ENCODE assay signal across 29 cellular contexts in the genomic region with DNA sequence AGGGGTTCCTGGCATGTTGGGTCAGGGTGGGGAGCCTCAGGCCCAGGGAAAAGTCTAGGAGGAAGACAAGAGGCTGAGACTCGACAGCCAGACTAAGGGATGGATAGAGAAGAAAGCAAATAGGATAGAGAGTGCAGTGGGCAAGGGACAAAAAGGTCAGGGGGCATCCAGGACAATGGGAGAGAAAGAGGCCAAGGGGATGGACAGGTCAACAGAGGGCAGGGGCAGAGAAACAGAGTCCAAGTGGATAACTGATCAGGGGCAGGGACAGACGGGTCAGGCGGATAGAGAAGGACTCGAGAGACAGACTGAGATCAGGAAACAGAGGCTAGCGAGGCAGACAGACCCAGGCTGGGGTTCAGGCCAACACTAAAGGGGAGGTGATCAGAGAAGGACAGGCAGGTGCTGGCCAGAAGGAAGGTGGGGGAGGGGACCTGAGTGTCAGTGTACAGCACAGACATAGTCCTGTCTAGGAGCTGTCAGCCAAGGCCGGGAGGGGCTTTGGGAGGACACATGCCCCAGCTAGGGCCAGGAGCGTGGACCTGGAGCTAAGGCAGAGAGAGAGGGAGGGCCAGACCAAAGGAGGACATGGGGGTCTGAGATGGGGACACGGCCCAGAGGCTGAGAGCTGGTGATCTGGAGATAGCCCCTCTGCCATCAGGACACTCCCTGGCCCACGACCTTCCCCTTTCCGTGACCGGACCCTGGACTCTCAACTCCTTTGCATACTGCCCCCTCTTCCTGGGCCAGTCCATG. TPM values are rescaled to one million over a fixed set of nuclear protein-coding genes. Genes with fewer than 3 reads are reported as not detected.
DNase-seq lines count a peak whose midpoint lies in the region; ATAC-seq, FAIRE-seq and TF ChIP-seq lines count a peak whose summit lies in the region.
"Had no signal": no experiment of that assay in that cellular context is flagged by ENCODE, and none has a peak within 500 bp of the region (broad histone marks: within the 10 kb centered on the region; RNA-seq: fewer than 3 reads in every experiment).

No MANE protein-coding gene starts in this region.

- intact Hi-C loops in K562 (cut with micrococcal nuclease): loop anchor here (1.0 kb wide), 3 partner anchors 16 to 50 kb away; a partner anchor contains a TSS
- intact Hi-C loops in head of caudate nucleus (cut with DNase I): loop anchor here (5.0 kb wide), 1 partner anchor 119 kb away; no protein-coding TSS in a partner anchor

- H3K9me3 ChIP-seq in BE2C (no peaks in the 10 kb centered on the region), K562 (replicated peaks; ENCODE audit: control insufficient read depth, insufficient read depth, low read depth, low read length) (no peaks in the 10 kb centered on the region)
- H3K9me3 ChIP-seq: BLaER1, esophagus muscularis mucosa, neutrophil had no signal

- DNase-seq in BE2C (peak; percentile 44), DMS53 (lab: John Stamatoyannopoulos, UW) (peak; percentile 34), K562 (ENCODE audit: extremely low read depth in 1 of 4, low spot score in 3 of 4) (peak in 2 of 4 experiments; percentile 21 to 63), iPS-NIHi7 (ENCODE audit: extremely low spot score) (no peak), head of caudate nucleus (no peak), hippocampal formation (lab: John Stamatoyannopoulos, UW) (no peak)
- DNase-seq: activated CD4-positive, alpha-beta memory T cell treated with anti-CD3 and anti-CD28 coated beads for 36 hours; activated CD4-positive, CD25-positive, alpha-beta regulatory T cell treated with anti-CD3 and anti-CD28 coated beads, Interleukin-2, amount 50 U/mL, for 72 hours; activated naive CD4-positive, alpha-beta T cell; activated naive CD8-positive, alpha-beta T cell treated with anti-CD3 and anti-CD28 coated beads, Interleukin-2, amount 50 U/mL, for 24 hours; COR-L47; foreskin keratinocyte; NCI-H1436 treated with DMSO at 0.1 percent for 48 hours; RPMI8226; stimulated activated CD4-positive, alpha-beta T cell treated with anti-CD3 and anti-CD28 coated beads, Interleukin-4, amount 100 ng/mL, for 4 hours had no signal

- no peak for TF ChIP-seq POLR2A in K562 (conservative IDR thresholded peaks at IDR 0.05)

- no peak for TF ChIP-seq EP300 in K562 (IDR thresholded peaks at IDR 0.05; ENCODE audit: low read length)

- H3K4me3 Mint-ChIP-seq in nephron: peak overlapping the region in 2 of 3 experiments; percentile 31 to 50
- H3K4me3 Mint-ChIP-seq: activated CD4-positive, alpha-beta memory T cell treated with anti-CD3 and anti-CD28 coated beads for 36 hours; activated naive CD8-positive, alpha-beta T cell treated with anti-CD3 and anti-CD28 coated beads, Interleukin-2, amount 50 U/mL, for 24 hours; dendritic cell treated with granulocyte-macrophage colony-stimulating factor and Interleukin-4, amounts not matched to agents 40 ng/mL and 50 ng/mL, for 4 days had no signal

- POLR2A ChIA-PET in K562 (lab: Yijun Ruan, JAX): interaction anchor here (0.6 to 1.2 kb wide), 6 partner anchors 13 to 138 kb away, joined by 3 to 4 read pairs (median 4); a partner anchor contains a TSS

- H3K79me2 ChIP-seq in K562 (ENCODE audit: control insufficient read depth, insufficient read depth, low read length): peaks cover 83% of the 10 kb centered on the region

- H3K36me3 ChIP-seq in BE2C (no peaks in the 10 kb centered on the region), K562 (ENCODE audit: control insufficient read depth, insufficient read depth, low read length) (peaks cover 30% of the 10 kb centered on the region; the same call in 2 of the 3 replicates)
- H3K36me3 ChIP-seq: BLaER1, esophagus muscularis mucosa, neutrophil had no signal

- 18% methylated on average over 9 of the region's 11 CpGs for WGBS in K562 (ENCODE audit: insufficient coverage, low coverage, missing lambda C conversion rate)

- peak overlapping the region; percentile 71 for H3K27ac ChIP-seq in K562 (ENCODE audit: extremely low read depth, low read depth, low read length)
- H3K27ac ChIP-seq: BLaER1, esophagus muscularis mucosa, foreskin keratinocyte, neutrophil had no signal

- H3K27me3 ChIP-seq in BE2C (no peaks in the 10 kb centered on the region), K562 (ENCODE audit: control insufficient read depth in 2 of 2, insufficient read depth in 2 of 2, low read length in 2 of 2) (no peaks in the 10 kb centered on the region)

- H3K27me3 Mint-ChIP-seq in nephron (ENCODE audit: low read depth): peaks cover 56% of the 10 kb centered on the region

- no peaks in the 10 kb centered on the region for H3K9me1 ChIP-seq in K562 (ENCODE audit: control insufficient read depth, insufficient read depth, low read length)

- peak; percentile 63 for FAIRE-seq in K562 (lab: Jason Lieb, UNC)
- FAIRE-seq: G401.6 had no signal

- H3K27ac Mint-ChIP-seq in nephron: peak overlapping the region; percentile 19 to 56 (median 31)
- H3K27ac Mint-ChIP-seq: activated CD4-positive, alpha-beta memory T cell treated with anti-CD3 and anti-CD28 coated beads for 36 hours; activated naive CD8-positive, alpha-beta T cell treated with anti-CD3 and anti-CD28 coated beads, Interleukin-2, amount 50 U/mL, for 24 hours; dendritic cell treated with granulocyte-macrophage colony-stimulating factor and Interleukin-4, amounts not matched to agents 40 ng/mL and 50 ng/mL, for 4 days had no signal

- no peak overlapping the region for H2AFZ ChIP-seq in K562 (ENCODE audit: low read depth, low read length)

- H3K4me2 ChIP-seq in K562 (ENCODE audit: insufficient read depth, low read length): peak overlapping the region; percentile 74

- H3K9ac ChIP-seq in K562 (ENCODE audit: insufficient read depth in 1 of 2, low read depth in 2 of 2, low read length in 2 of 2): peak overlapping the region; percentile 58 to 83
- H3K9ac ChIP-seq: BLaER1 had no signal

- in situ Hi-C loops in K562 (cut with MboI): loop anchor here (5.0 to 10.0 kb wide), 2 partner anchors 34 to 52 kb away; no protein-coding TSS in a partner anchor

- H3K9me3 Mint-ChIP-seq in nephron: no peaks in the 10 kb centered on the region
- H3K9me3 Mint-ChIP-seq: activated CD4-positive, alpha-beta memory T cell treated with anti-CD3 and anti-CD28 coated beads for 36 hours; activated naive CD8-positive, alpha-beta T cell treated with anti-CD3 and anti-CD28 coated beads, Interleukin-2, amount 50 U/mL, for 24 hours; dendritic cell treated with granulocyte-macrophage colony-stimulating factor and Interleukin-4, amounts not matched to agents 40 ng/mL and 50 ng/mL, for 4 days had no signal

- peaks cover 60% of the 10 kb centered on the region for H3K4me1 ChIP-seq in BE2C
- peaks cover 78 to 85% of the 10 kb centered on the region in 2 experiments for H3K4me1 ChIP-seq in K562 (replicated peaks in 1 of 2; ENCODE audit: control insufficient read depth in 2 of 2, insufficient read depth in 2 of 2, low read length in 2 of 2)

- no peaks in the 10 kb centered on the region for H4K20me1 ChIP-seq in K562 (replicated peaks; ENCODE audit: control insufficient read depth, insufficient read depth, low read length)
- H4K20me1 ChIP-seq: BLaER1 had no signal

- no peaks in the 10 kb centered on the region for H3K36me3 Mint-ChIP-seq in nephron (ENCODE audit: low read depth)
- H3K36me3 Mint-ChIP-seq: activated CD4-positive, alpha-beta memory T cell treated with anti-CD3 and anti-CD28 coated beads for 36 hours had no signal

- H3K4me3 ChIP-seq in BE2C (ENCODE audit: low read depth, low read length): peak overlapping the region; percentile 30
- H3K4me3 ChIP-seq in K562: no peak overlapping the region; the same call in 1 of the 2 replicates
- H3K4me3 ChIP-seq: BLaER1, esophagus muscularis mucosa had no signal

- CTCF ChIA-PET in K562 (lab: Yijun Ruan, JAX; ENCODE audit: low intra/inter-chr PET ratio): interaction anchor here (0.8 kb wide), 1 partner anchor 50 kb away, joined by 3 read pairs; no protein-coding TSS in a partner anchor

- TF ChIP-seq RAD21 in K562 (CRISPR knock-in tag; conservative IDR thresholded peaks at IDR 0.05 in 1 of 2, IDR thresholded peaks at IDR 0.05 in 1 of 2): no peak

- ATAC-seq in K562 (peak; percentile 18), GM19463 (IDR thresholded peaks at IDR 0.05; ENCODE audit: unreplicated experiment) (no peak)
- ATAC-seq: activated naive CD8-positive, alpha-beta T cell treated with anti-CD3 and anti-CD28 coated beads, Interleukin-2, amount 50 U/mL, for 24 hours; foreskin keratinocyte; HCT116; sciatic nerve had no signal

- BruUV-seq in K562 (replicated peaks; lab: Mats Ljungman, UMichigan): no TSS peak

- peaks cover 44% of the 10 kb centered on the region for H3K4me1 Mint-ChIP-seq in nephron

- TF ChIP-seq CTCF in BE2C (IDR thresholded peaks at IDR 0.05; ENCODE audit: low read depth, low read length) (no peak), K562 (IDR thresholded peaks at IDR 0.05 in 2 of 3, conservative IDR thresholded peaks at IDR 0.05 in 1 of 3; ENCODE audit: insufficient read depth in 2 of 3, low read depth in 1 of 3, low read length in 3 of 3) (no peak), nephron (IDR thresholded peaks at IDR 0.05; ENCODE audit: unreplicated experiment in 3 of 3) (no peak)

RNA-seq across cellular contexts. Expression of a gene that starts 12.2 kb away (rescaled TPM):
- polyA plus RNA-seq in BE2C (2012; ENCODE audit: insufficient read depth, insufficient read length, low read depth): 116 TPM
- total RNA-seq in K562 (2011; cell fraction: chromatin; rRNA removed; ENCODE audit: low replicate concordance): 14.4 and 30.7 TPM in 2 replicates
- total RNA-seq in K562 (2011; cell fraction: nucleolus; rRNA removed): 21.7 and 26.1 TPM in 2 replicates
- 15.1 and 18.3 TPM in 2 replicates for total RNA-seq in K562 (2011; cell fraction: nucleoplasm; rRNA removed)
- 17.7 and 24.8 TPM in 2 replicates for total RNA-seq in K562 (2014; rRNA removed)
- total RNA-seq in K562 (2014; rRNA removed; fragmentation: Illumina TruSeq; extraction: Trizol): 2.3 and 3.8 TPM in 2 replicates
- 9.6 and 9.8 TPM in 2 replicates for total RNA-seq in K562 (2015; rRNA removed; fragmentation: Illumina TruSeq; extraction: Trizol)
- 13.5 and 14.7 TPM in 2 replicates for total RNA-seq in K562 (2021)
- 2.5 and 8.6 TPM in 2 replicates for polyA plus RNA-seq in K562 (2011; rRNA removed)
- polyA plus RNA-seq in K562 (2011; cell fraction: cytosol; rRNA removed): 4.7 and 5.7 TPM in 2 replicates
- 48.9 and 62.7 TPM in 2 replicates for polyA plus RNA-seq in K562 (2011; cell fraction: nucleus; rRNA removed)
- polyA plus RNA-seq in K562 (2012): 15.2 and 19.8 TPM in 2 replicates
- 4.8 and 5.0 TPM in 2 replicates for polyA plus RNA-seq in K562 (2014; fragmentation: Illumina TruSeq; extraction: Trizol)
- polyA plus RNA-seq in K562 (2014; fragmentation: Nextera tagmentation; extraction: Ambion mirVana): under 1 TPM; 0.07 to 0.08 TPM
- polyA plus RNA-seq in K562 (2014; rRNA removed): 19.0 and 19.2 TPM in 2 replicates
- polyA minus RNA-seq in K562 (2011; rRNA and poly(A)+ RNA removed): 2.5 and 4.5 TPM in 2 replicates
- polyA minus RNA-seq in K562 (2011; cell fraction: cytosol; rRNA and poly(A)+ RNA removed): 2.6 and 8.5 TPM in 2 replicates
- 13.9 and 26.5 TPM in 2 replicates for polyA minus RNA-seq in K562 (2011; cell fraction: nucleus; rRNA and poly(A)+ RNA removed)
- total RNA-seq: esophagus muscularis mucosa; foreskin keratinocyte; LHCN-M2; lung microvascular endothelial cell; SK-MEL-5; T-helper 1 cell treated with Interleukin-12 subunit alpha and Interleukin-12 subunit beta and Interleukin-4 antibody, amounts not matched to agents 30 ng/mL and 1 ng/mL, for 36 hours had no signal
- polyA plus RNA-seq: AG04450, foreskin keratinocyte had no signal

RNA-seq across cellular contexts. Expression of a gene that starts 17.1 kb away (rescaled TPM):
- polyA plus RNA-seq in BE2C (2012; ENCODE audit: insufficient read depth, insufficient read length, low read depth): 304 TPM
- total RNA-seq in K562 (2011; cell fraction: chromatin; rRNA removed; ENCODE audit: low replicate concordance): 9.1 and 46.2 TPM in 2 replicates
- total RNA-seq in K562 (2011; cell fraction: nucleolus; rRNA removed): 74.1 and 96.4 TPM in 2 replicates
- total RNA-seq in K562 (2011; cell fraction: nucleoplasm; rRNA removed): 36.0 and 36.5 TPM in 2 replicates
- total RNA-seq in K562 (2014; rRNA removed): 57.2 and 67.6 TPM in 2 replicates
- total RNA-seq in K562 (2014; rRNA removed; fragmentation: Illumina TruSeq; extraction: Trizol): 1.5 and 2.0 TPM in 2 replicates
- 7.9 and 9.0 TPM in 2 replicates for total RNA-seq in K562 (2015; rRNA removed; fragmentation: Illumina TruSeq; extraction: Trizol)
- total RNA-seq in K562 (2021): 40.1 and 41.1 TPM in 2 replicates
- polyA plus RNA-seq in K562 (2011; rRNA removed): 9.9 and 14.8 TPM in 2 replicates
- 22.8 and 80.8 TPM in 2 replicates for polyA plus RNA-seq in K562 (2011; cell fraction: cytosol; rRNA removed)
- polyA plus RNA-seq in K562 (2011; cell fraction: nucleus; rRNA removed): 25.6 and 44.2 TPM in 2 replicates
- 22.4 and 47.7 TPM in 2 replicates for polyA plus RNA-seq in K562 (2012)
- 2.6 and 11.5 TPM in 2 replicates for polyA plus RNA-seq in K562 (2014; fragmentation: Illumina TruSeq; extraction: Trizol)
- polyA plus RNA-seq in K562 (2014; fragmentation: Nextera tagmentation; extraction: Ambion mirVana): under 1 TPM; 0.15 to 0.35 TPM
- 31.8 and 32.1 TPM in 2 replicates for polyA plus RNA-seq in K562 (2014; rRNA removed)
- polyA minus RNA-seq in K562 (2011; rRNA and poly(A)+ RNA removed): 3.4 and 5.3 TPM in 2 replicates
- 25.0 and 30.2 TPM in 2 replicates for polyA minus RNA-seq in K562 (2011; cell fraction: cytosol; rRNA and poly(A)+ RNA removed)
- polyA minus RNA-seq in K562 (2011; cell fraction: nucleus; rRNA and poly(A)+ RNA removed): 24.2 and 27.0 TPM in 2 replicates

RNA-seq across cellular contexts. Expression of a gene that starts 17.3 kb away (rescaled TPM):
- 110 TPM for polyA plus RNA-seq in BE2C (2012; ENCODE audit: insufficient read depth, insufficient read length, low read depth)
- 1.3 and 5.0 TPM in 2 replicates for total RNA-seq in K562 (2011; cell fraction: chromatin; rRNA removed; ENCODE audit: low replicate concordance)
- total RNA-seq in K562 (2011; cell fraction: nucleolus; rRNA removed): 4.3 and 6.5 TPM in 2 replicates
- 3.1 and 3.4 TPM in 2 replicates for total RNA-seq in K562 (2011; cell fraction: nucleoplasm; rRNA removed)
- total RNA-seq in K562 (2014; rRNA removed) (1.1 and 2.5 TPM in 2 replicates), K562 (2014; rRNA removed; fragmentation: Illumina TruSeq; extraction: Trizol) (0.38 and 0.47 TPM in 2 replicates), K562 (2015; rRNA removed; fragmentation: Illumina TruSeq; extraction: Trizol) (0.98 and 1.1 TPM in 2 replicates), K562 (2021) (2.4 and 3.8 TPM in 2 replicates)
- polyA plus RNA-seq in K562 (2011; rRNA removed) (1.1 and 2.2 TPM in 2 replicates), K562 (2014; fragmentation: Illumina TruSeq; extraction: Trizol) (1.0 and 1.3 TPM in 2 replicates), K562 (2014; fragmentation: Nextera tagmentation; extraction: Ambion mirVana) (under 1 TPM; 0.03 TPM), K562 (2014; rRNA removed) (2.5 and 2.7 TPM in 2 replicates)
- polyA plus RNA-seq in K562 (2011; cell fraction: cytosol; rRNA removed): 2.6 and 3.9 TPM in 2 replicates
- polyA plus RNA-seq in K562 (2011; cell fraction: nucleus; rRNA removed): 19.4 and 26.1 TPM in 2 replicates
- polyA plus RNA-seq in K562 (2012): 2.1 and 3.5 TPM in 2 replicates
- polyA minus RNA-seq in K562 (2011; rRNA and poly(A)+ RNA removed): 0.36 and 0.81 TPM in 2 replicates
- polyA minus RNA-seq in K562 (2011; cell fraction: cytosol; rRNA and poly(A)+ RNA removed): 0.95 and 1.0 TPM in 2 replicates
- polyA minus RNA-seq in K562 (2011; cell fraction: nucleus; rRNA and poly(A)+ RNA removed): 1.5 and 1.7 TPM in 2 replicates
- total RNA-seq: lung microvascular endothelial cell had no signal

RNA-seq across cellular contexts. Expression of a gene that starts 27.8 kb away (rescaled TPM):
- 93.8 TPM for polyA plus RNA-seq in BE2C (2012; ENCODE audit: insufficient read depth, insufficient read length, low read depth)
- 76.3 and 182 TPM in 2 replicates for total RNA-seq in K562 (2011; cell fraction: chromatin; rRNA removed; ENCODE audit: low replicate concordance)
- 113 and 116 TPM in 2 replicates for total RNA-seq in K562 (2011; cell fraction: nucleolus; rRNA removed)
- total RNA-seq in K562 (2011; cell fraction: nucleoplasm; rRNA removed): 78.7 and 92.4 TPM in 2 replicates
- 66.7 and 93.8 TPM in 2 replicates for total RNA-seq in K562 (2014; rRNA removed)
- total RNA-seq in K562 (2014; rRNA removed; fragmentation: Illumina TruSeq; extraction: Trizol): 38.5 and 47.9 TPM in 2 replicates
- 59.6 and 65.4 TPM in 2 replicates for total RNA-seq in K562 (2015; rRNA removed; fragmentation: Illumina TruSeq; extraction: Trizol)
- 69.7 and 71.3 TPM in 2 replicates for total RNA-seq in K562 (2021)
- 101 and 108 TPM in 2 replicates for polyA plus RNA-seq in K562 (2011; rRNA removed)
- polyA plus RNA-seq in K562 (2011; cell fraction: cytosol; rRNA removed): 152 and 203 TPM in 2 replicates
- polyA plus RNA-seq in K562 (2011; cell fraction: nucleus; rRNA removed): 219 and 235 TPM in 2 replicates
- 99.0 and 134 TPM in 2 replicates for polyA plus RNA-seq in K562 (2012)
- 82.1 and 90.5 TPM in 2 replicates for polyA plus RNA-seq in K562 (2014; fragmentation: Illumina TruSeq; extraction: Trizol)
- polyA plus RNA-seq in K562 (2014; fragmentation: Nextera tagmentation; extraction: Ambion mirVana): 10 to 100 TPM in 1 of 2 experiments, 1 to 10 TPM in 1; 7.0 to 24.7 TPM
- polyA plus RNA-seq in K562 (2014; rRNA removed): 71.2 and 75.4 TPM in 2 replicates
- 73.2 and 103 TPM in 2 replicates for polyA minus RNA-seq in K562 (2011; rRNA and poly(A)+ RNA removed)
- 47.8 and 64.1 TPM in 2 replicates for polyA minus RNA-seq in K562 (2011; cell fraction: cytosol; rRNA and poly(A)+ RNA removed)
- polyA minus RNA-seq in K562 (2011; cell fraction: nucleus; rRNA and poly(A)+ RNA removed): 38.2 and 59.0 TPM in 2 replicates

RNA-seq across cellular contexts. Expression of a gene that starts 44.8 kb away (rescaled TPM):
- 340 TPM for polyA plus RNA-seq in BE2C (2012; ENCODE audit: insufficient read depth, insufficient read length, low read depth)
- 21.4 and 68.9 TPM in 2 replicates for total RNA-seq in K562 (2011; cell fraction: chromatin; rRNA removed; ENCODE audit: low replicate concordance)
- 49.9 and 55.4 TPM in 2 replicates for total RNA-seq in K562 (2011; cell fraction: nucleolus; rRNA removed)
- 22.7 and 27.9 TPM in 2 replicates for total RNA-seq in K562 (2011; cell fraction: nucleoplasm; rRNA removed)
- total RNA-seq in K562 (2014; rRNA removed) (14.9 and 19.2 TPM in 2 replicates), K562 (2014; rRNA removed; fragmentation: Illumina TruSeq; extraction: Trizol) (2.5 and 3.0 TPM in 2 replicates), K562 (2015; rRNA removed; fragmentation: Illumina TruSeq; extraction: Trizol) (8.6 and 9.6 TPM in 2 replicates), K562 (2021) (24.5 and 26.6 TPM in 2 replicates)
- polyA plus RNA-seq in K562 (2011; rRNA removed) (10.2 and 14.7 TPM in 2 replicates), K562 (2014; fragmentation: Illumina TruSeq; extraction: Trizol) (6.8 and 12.6 TPM in 2 replicates), K562 (2014; fragmentation: Nextera tagmentation; extraction: Ambion mirVana) (1 to 10 TPM; 1.2 to 1.9 TPM), K562 (2014; rRNA removed) (19.3 and 19.8 TPM in 2 replicates)
- polyA plus RNA-seq in K562 (2011; cell fraction: cytosol; rRNA removed): 9.2 and 21.4 TPM in 2 replicates
- 91.1 and 133 TPM in 2 replicates for polyA plus RNA-seq in K562 (2011; cell fraction: nucleus; rRNA removed)
- polyA plus RNA-seq in K562 (2012): 27.0 and 40.4 TPM in 2 replicates
- 6.2 and 8.2 TPM in 2 replicates for polyA minus RNA-seq in K562 (2011; rRNA and poly(A)+ RNA removed)
- 14.2 and 18.7 TPM in 2 replicates for polyA minus RNA-seq in K562 (2011; cell fraction: cytosol; rRNA and poly(A)+ RNA removed)
- polyA minus RNA-seq in K562 (2011; cell fraction: nucleus; rRNA and poly(A)+ RNA removed): 17.0 and 18.6 TPM in 2 replicates

Comparison
In these comparisons a context has a peak if more than half of its experiments do, and no peak if none do; other contexts are left out.
1. DNase-seq: peak in BE2C (single experiment) and DMS53 (single experiment); none in iPS-NIHi7 (single experiment), head of caudate nucleus (0 of 42) and hippocampal formation (0 of 2).